ENCODE assay signal across 1 cellular context in the genomic region with DNA sequence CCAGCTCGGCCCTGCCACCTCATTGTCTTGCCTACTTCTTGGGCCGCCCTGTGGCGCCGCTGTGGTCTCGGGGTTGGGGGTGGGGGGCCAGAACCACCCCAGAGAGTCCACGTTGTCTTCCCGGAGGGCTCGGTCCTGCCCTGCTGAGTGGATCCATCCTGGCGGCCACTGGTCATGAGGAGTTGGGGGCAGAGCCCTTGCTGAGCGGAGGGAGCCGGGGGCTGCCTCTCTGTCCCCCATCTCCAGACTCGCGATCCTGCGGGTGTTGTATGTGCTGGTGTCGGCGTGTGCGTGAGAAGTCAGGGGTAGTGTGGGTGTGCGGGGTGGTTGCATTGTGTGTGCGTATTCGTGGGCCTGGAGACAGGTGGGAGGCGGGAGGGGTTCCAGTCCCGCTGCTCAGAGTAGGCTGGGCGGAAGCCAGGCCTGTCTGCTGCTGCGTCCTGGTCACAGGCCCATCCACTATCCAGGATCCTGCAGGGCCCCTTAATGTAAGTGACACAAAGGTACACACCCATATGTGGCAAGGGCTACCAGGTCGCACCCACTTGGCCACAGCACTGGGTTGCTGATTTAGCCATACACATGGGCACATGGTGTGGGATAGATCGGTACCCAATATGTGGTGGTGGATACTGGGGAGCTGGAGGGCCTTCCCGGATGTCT.
A peak's percentile ranks its signal among the peaks of the same experiment; 100 is the strongest.
TF ChIP-seq lines count a peak whose summit lies in the region.

No MANE protein-coding gene starts in this region.

TF ChIP-seq in GM12878, 131 proteins besides CTCF, POLR2A, EP300 and RAD21:
- TF ChIP-seq DPF2 (IDR thresholded peaks at IDR 0.05): no peak
- TF ChIP-seq, protein P1, sequence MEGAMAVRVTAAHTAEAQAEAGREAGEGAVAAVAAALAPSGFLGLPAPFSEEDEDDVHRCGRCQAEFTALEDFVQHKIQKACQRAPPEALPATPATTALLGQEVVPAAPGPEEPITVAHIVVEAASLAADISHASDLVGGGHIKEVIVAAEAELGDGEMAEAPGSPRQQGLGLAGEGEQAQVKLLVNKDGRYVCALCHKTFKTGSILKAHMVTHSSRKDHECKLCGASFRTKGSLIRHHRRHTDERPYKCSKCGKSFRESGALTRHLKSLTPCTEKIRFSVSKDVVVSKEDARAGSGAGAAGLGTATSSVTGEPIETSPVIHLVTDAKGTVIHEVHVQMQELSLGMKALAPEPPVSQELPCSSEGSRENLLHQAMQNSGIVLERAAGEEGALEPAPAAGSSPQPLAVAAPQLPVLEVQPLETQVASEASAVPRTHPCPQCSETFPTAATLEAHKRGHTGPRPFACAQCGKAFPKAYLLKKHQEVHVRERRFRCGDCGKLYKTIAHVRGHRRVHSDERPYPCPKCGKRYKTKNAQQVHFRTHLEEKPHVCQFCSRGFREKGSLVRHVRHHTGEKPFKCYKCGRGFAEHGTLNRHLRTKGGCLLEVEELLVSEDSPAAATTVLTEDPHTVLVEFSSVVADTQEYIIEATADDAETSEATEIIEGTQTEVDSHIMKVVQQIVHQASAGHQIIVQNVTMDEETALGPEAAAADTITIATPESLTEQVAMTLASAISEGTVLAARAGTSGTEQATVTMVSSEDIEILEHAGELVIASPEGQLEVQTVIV (IDR thresholded peaks at IDR 0.05; ENCODE audit: borderline replicate concordance, partially characterized antibody): no peak
- peak; percentile 38; the same call in 1 of the 2 replicates for TF ChIP-seq POLR2AphosphoS5 (IDR thresholded peaks at IDR 0.05; ENCODE audit: low read length)
- no peak for TF ChIP-seq KLF5 (IDR thresholded peaks at IDR 0.05; ENCODE audit: partially characterized antibody)
- TF ChIP-seq RB1 (IDR thresholded peaks at IDR 0.05; ENCODE audit: borderline replicate concordance): no peak
